ENCODE assay signal across 12 cellular contexts in genomic region chr6:145349950-145350510, GRCh38.
DNase-seq lines count a peak whose midpoint lies in the region; ATAC-seq and TF ChIP-seq lines count a peak whose summit lies in the region.
"Had no signal": no experiment of that assay in that cellular context is flagged by ENCODE, and none has a peak within 500 bp of the region (broad histone marks: within the 10 kb centered on the region; RNA-seq: fewer than 3 reads in every experiment).

No MANE protein-coding gene starts in this region.

- H3K4me1 Mint-ChIP-seq in CD4-positive, alpha-beta T cell (ENCODE audit: low read depth): no peaks in the 10 kb centered on the region
- no peaks in the 10 kb centered on the region for H3K4me1 Mint-ChIP-seq in activated CD8-positive, alpha-beta memory T cell treated with anti-CD3 and anti-CD28 coated beads, Interleukin-2, amount 10 ng/mL, durations not matched to agents 7 days and 5 days

- H3K36me3 Mint-ChIP-seq in CD4-positive, alpha-beta T cell (ENCODE audit: low read depth): no peaks in the 10 kb centered on the region
- no peaks in the 10 kb centered on the region for H3K36me3 Mint-ChIP-seq in activated CD8-positive, alpha-beta memory T cell treated with anti-CD3 and anti-CD28 coated beads, Interleukin-2, amount 10 ng/mL, durations not matched to agents 7 days and 5 days

- peaks cover 18% of the 10 kb centered on the region for H3K27me3 Mint-ChIP-seq in CD4-positive, alpha-beta T cell
- peaks cover 3% of the 10 kb centered on the region for H3K27me3 Mint-ChIP-seq in activated CD8-positive, alpha-beta memory T cell treated with anti-CD3 and anti-CD28 coated beads, Interleukin-2, amount 10 ng/mL, durations not matched to agents 7 days and 5 days

- no peak for DNase-seq in mucosa of descending colon
- no peak for DNase-seq in NCI-H128 (lab: John Stamatoyannopoulos, UW; ENCODE audit: unreplicated experiment)
- no peak for DNase-seq in CD4-positive, alpha-beta T cell
- DNase-seq in activated CD8-positive, alpha-beta memory T cell treated with anti-CD3 and anti-CD28 coated beads, Interleukin-2, amount 10 ng/mL, durations not matched to agents 7 days and 5 days: no peak
- no peak for DNase-seq in NCI-H345 (lab: John Stamatoyannopoulos, UW)
- DNase-seq: left colon, NCI-H2171 had no signal

- CTCF ChIA-PET in CD4-positive, alpha-beta T cell (lab: Charles Lee): no interaction called here
- CTCF ChIA-PET in activated CD8-positive, alpha-beta memory T cell treated with anti-CD3 and anti-CD28 coated beads, Interleukin-2, amount 10 ng/mL, durations not matched to agents 7 days and 5 days (lab: Charles Lee): no interaction called here

- intact Hi-C loops in mucosa of descending colon (cut with DNase I, micrococcal nuclease): no loop called here
- intact Hi-C loops in CD4-positive, alpha-beta T cell (cut with DNase I, micrococcal nuclease): no loop called here

- no peak overlapping the region for H3K4me3 ChIP-seq in mucosa of descending colon
- H3K4me3 ChIP-seq: esophagus muscularis mucosa, SJSA1 had no signal

- no peaks in the 10 kb centered on the region for H3K4me1 ChIP-seq in mucosa of descending colon (ENCODE audit: low read depth)
- H3K4me1 ChIP-seq: esophagus muscularis mucosa, SJSA1 had no signal

- peak; percentile 93 for ATAC-seq in GM18870 (IDR thresholded peaks at IDR 0.05; ENCODE audit: unreplicated experiment)
- ATAC-seq in GM21576 (IDR thresholded peaks at IDR 0.05; ENCODE audit: unreplicated experiment): peak; percentile 75
- peak; percentile 74 for ATAC-seq in HG03196 (IDR thresholded peaks at IDR 0.05; ENCODE audit: unreplicated experiment)
- peak; percentile 8 for ATAC-seq in mucosa of descending colon
- no peak for ATAC-seq in CD4-positive, alpha-beta T cell (ENCODE audit: poor library complexity)
- ATAC-seq in activated CD8-positive, alpha-beta memory T cell treated with anti-CD3 and anti-CD28 coated beads, Interleukin-2, amount 10 ng/mL, durations not matched to agents 7 days and 5 days: no peak
- ATAC-seq: left colon had no signal

- no peak for TF ChIP-seq CTCF in mucosa of descending colon (IDR thresholded peaks at IDR 0.05)
- no peak for TF ChIP-seq CTCF in CD4-positive, alpha-beta T cell (IDR thresholded peaks at IDR 0.05)

- POLR2A ChIA-PET in CD4-positive, alpha-beta T cell (lab: Charles Lee): no interaction called here

- H3K36me3 ChIP-seq in mucosa of descending colon (ENCODE audit: low read depth): no peaks in the 10 kb centered on the region
- H3K36me3 ChIP-seq: esophagus muscularis mucosa, SJSA1 had no signal

- H3K9me3 Mint-ChIP-seq in CD4-positive, alpha-beta T cell: no peaks in the 10 kb centered on the region
- no peaks in the 10 kb centered on the region for H3K9me3 Mint-ChIP-seq in activated CD8-positive, alpha-beta memory T cell treated with anti-CD3 and anti-CD28 coated beads, Interleukin-2, amount 10 ng/mL, durations not matched to agents 7 days and 5 days (ENCODE audit: low read depth)

- H3K9me3 ChIP-seq in mucosa of descending colon: no peaks in the 10 kb centered on the region
- H3K9me3 ChIP-seq in CD4-positive, alpha-beta T cell (ENCODE audit: control insufficient read depth, low read length): no peaks in the 10 kb centered on the region
- H3K9me3 ChIP-seq: esophagus muscularis mucosa, SJSA1 had no signal

- no peak overlapping the region for H3K4me3 Mint-ChIP-seq in CD4-positive, alpha-beta T cell
- H3K4me3 Mint-ChIP-seq in activated CD8-positive, alpha-beta memory T cell treated with anti-CD3 and anti-CD28 coated beads, Interleukin-2, amount 10 ng/mL, durations not matched to agents 7 days and 5 days: no peak overlapping the region

- no peak overlapping the region for H3K27ac ChIP-seq in CD4-positive, alpha-beta T cell (ENCODE audit: low read depth, low read length)
- H3K27ac ChIP-seq: esophagus muscularis mucosa, SJSA1 had no signal

- no peak overlapping the region for H3K27ac Mint-ChIP-seq in CD4-positive, alpha-beta T cell
- H3K27ac Mint-ChIP-seq in activated CD8-positive, alpha-beta memory T cell treated with anti-CD3 and anti-CD28 coated beads, Interleukin-2, amount 10 ng/mL, durations not matched to agents 7 days and 5 days: no peak overlapping the region

- peaks cover 3% of the 10 kb centered on the region for H3K27me3 ChIP-seq in CD4-positive, alpha-beta T cell (ENCODE audit: control insufficient read depth, insufficient read depth, low read length)
- H3K27me3 ChIP-seq: esophagus muscularis mucosa, SJSA1 had no signal

Comparison
In these comparisons a context has a peak if more than half of its experiments do, and no peak if none do; other contexts are left out.
1. ATAC-seq: peak in GM18870 (single experiment), GM21576 (single experiment), HG03196 (single experiment) and mucosa of descending colon (single experiment); none in CD4-positive, alpha-beta T cell (single experiment) and activated CD8-positive, alpha-beta memory T cell treated with anti-CD3 and anti-CD28 coated beads, Interleukin-2, amount 10 ng/mL, durations not matched to agents 7 days and 5 days (single experiment).